ENCODE assay signal across 1 cellular context in the genomic region with DNA sequence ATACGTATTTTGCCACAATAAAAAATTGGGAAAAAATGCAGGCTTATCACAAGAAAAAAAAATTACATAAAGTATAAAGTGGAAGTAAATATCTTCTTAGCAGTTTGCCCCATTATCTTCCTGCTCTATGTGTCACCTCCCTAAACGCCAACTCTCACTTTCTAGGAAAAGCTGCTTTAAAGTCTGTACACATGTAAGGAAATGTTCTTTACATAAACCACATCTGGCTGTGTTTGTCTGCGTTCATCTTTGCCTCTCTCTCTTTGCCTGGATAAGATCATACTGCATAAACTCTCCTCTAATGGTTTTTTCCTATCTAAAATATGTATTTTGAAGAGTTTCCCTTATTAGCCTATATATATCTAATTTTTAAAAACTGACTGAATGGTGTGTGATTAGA.
TF ChIP-seq lines count a peak whose summit lies in the region.

No MANE protein-coding gene starts in this region.

TF ChIP-seq in K562, 482 proteins besides CTCF, POLR2A, EP300 and RAD21 (continued from another document):
- TF ChIP-seq AFF4 (CRISPR knock-in tag; IDR thresholded peaks at IDR 0.05) (no peak), ZNF77 (CRISPR knock-in tag; IDR thresholded peaks at IDR 0.05) (no peak), SMARCC2 (IDR thresholded peaks at IDR 0.05; ENCODE audit: low read depth) (0 out of 2 replicates have a peak, but pooled peaks have one; percentile 32), CREB5 (CRISPR knock-in tag; IDR thresholded peaks at IDR 0.05) (no peak), DPF2 (IDR thresholded peaks at IDR 0.05) (peak; percentile 48; the same call in 1 of the 2 replicates), SMARCE1 (IDR thresholded peaks at IDR 0.05) (peak; percentile 68), CBFA2T2 (conservative IDR thresholded peaks at IDR 0.05) (0 out of 2 replicates have a peak, but pooled peaks have one; percentile 3), SMARCA4 (IDR thresholded peaks at IDR 0.05) (peak; percentile 76), GABPA (tag; conservative IDR thresholded peaks at IDR 0.05; ENCODE audit: low read depth) (no peak), TCF3 (CRISPR knock-in tag; IDR thresholded peaks at IDR 0.05) (peak; percentile 59), FOXK2 (conservative IDR thresholded peaks at IDR 0.05 in 1 of 2, IDR thresholded peaks at IDR 0.05 in 1 of 2; ENCODE audit: low read depth in 2 of 2) (peak in 1 of 2 experiments; percentile 34; a peak in 1 of 4 replicates), CC2D1A (IDR thresholded peaks at IDR 0.05) (no peak), NCOA2 (IDR thresholded peaks at IDR 0.05; ENCODE audit: partially characterized antibody in 2 of 2) (no peak), CHAMP1 (IDR thresholded peaks at IDR 0.05) (0 out of 2 replicates have a peak, but pooled peaks have one; percentile 31), ZNF586 (CRISPR knock-in tag; conservative IDR thresholded peaks at IDR 0.05) (no peak), PURB (CRISPR knock-in tag; IDR thresholded peaks at IDR 0.05; ENCODE audit: low read depth) (no peak), FOSL1 (tag; conservative IDR thresholded peaks at IDR 0.05) (no peak), ZNF12 (CRISPR knock-in tag; IDR thresholded peaks at IDR 0.05) (no peak), ZNF395 (CRISPR knock-in tag; IDR thresholded peaks at IDR 0.05) (no peak), POU5F1 (IDR thresholded peaks at IDR 0.05; ENCODE audit: borderline replicate concordance, low read depth, low read length, partially characterized antibody) (no peak), CBFA2T3 (IDR thresholded peaks at IDR 0.05) (peak; percentile 60), ARID3B (CRISPR knock-in tag; IDR thresholded peaks at IDR 0.05; ENCODE audit: borderline replicate concordance) (no peak), RBM14 (IDR thresholded peaks at IDR 0.05; ENCODE audit: borderline replicate concordance, insufficient read depth, low read depth, low read length) (no peak), ZNF696 (CRISPR knock-in tag; conservative IDR thresholded peaks at IDR 0.05) (no peak), HNRNPK (IDR thresholded peaks at IDR 0.05; ENCODE audit: low read depth, low read length, poor library complexity, severe bottlenecking) (no peak), EGR1 (conservative IDR thresholded peaks at IDR 0.05) (0 out of 2 replicates have a peak, but pooled peaks have one; percentile 31), HDAC3 (IDR thresholded peaks at IDR 0.05; ENCODE audit: borderline replicate concordance, partially characterized antibody) (peak; percentile 27), STAT5A (IDR thresholded peaks at IDR 0.05; ENCODE audit: borderline replicate concordance, low read length) (peak; percentile 59; the same call in 1 of the 2 replicates), CHD1 (IDR thresholded peaks at IDR 0.05; ENCODE audit: low read length) (no peak), NR2C1 (IDR thresholded peaks at IDR 0.05) (no peak), NR2C1 (tag; IDR thresholded peaks at IDR 0.05) (no peak), NCOR1 (IDR thresholded peaks at IDR 0.05) (peak; percentile 48; the same call in 1 of the 2 replicates), ZNF668 (CRISPR knock-in tag; IDR thresholded peaks at IDR 0.05) (no peak), ARID1B (IDR thresholded peaks at IDR 0.05) (peak; percentile 76), ZNF699 (CRISPR knock-in tag; IDR thresholded peaks at IDR 0.05; ENCODE audit: insufficient replicate concordance) (no peak), DMBX1 (CRISPR knock-in tag; IDR thresholded peaks at IDR 0.05; ENCODE audit: borderline replicate concordance) (no peak), SRSF7 (optimal IDR thresholded peaks at IDR 0.05; ENCODE audit: low read depth, low read length) (no peak), ARHGAP35 (IDR thresholded peaks at IDR 0.05; ENCODE audit: partially characterized antibody) (no peak), ETV5 (CRISPR knock-in tag; IDR thresholded peaks at IDR 0.05; ENCODE audit: low read depth) (no peak), EP400 (IDR thresholded peaks at IDR 0.05) (peak; percentile 25; the same call in 1 of the 2 replicates), TEAD4 (IDR thresholded peaks at IDR 0.05; ENCODE audit: low read length) (peak; percentile 53; the same call in 1 of the 2 replicates), TEAD4 (CRISPR knock-in tag; IDR thresholded peaks at IDR 0.05; ENCODE audit: borderline replicate concordance) (no peak), NRF1 (conservative IDR thresholded peaks at IDR 0.05 in 1 of 2, IDR thresholded peaks at IDR 0.05 in 1 of 2) (no peak), MAFF (IDR thresholded peaks at IDR 0.05; ENCODE audit: low read length) (no peak)
- TF ChIP-seq, protein P1, sequence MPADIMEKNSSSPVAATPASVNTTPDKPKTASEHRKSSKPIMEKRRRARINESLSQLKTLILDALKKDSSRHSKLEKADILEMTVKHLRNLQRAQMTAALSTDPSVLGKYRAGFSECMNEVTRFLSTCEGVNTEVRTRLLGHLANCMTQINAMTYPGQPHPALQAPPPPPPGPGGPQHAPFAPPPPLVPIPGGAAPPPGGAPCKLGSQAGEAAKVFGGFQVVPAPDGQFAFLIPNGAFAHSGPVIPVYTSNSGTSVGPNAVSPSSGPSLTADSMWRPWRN (IDR thresholded peaks at IDR 0.05; ENCODE audit: low read depth): no peak
- TF ChIP-seq, protein P2, sequence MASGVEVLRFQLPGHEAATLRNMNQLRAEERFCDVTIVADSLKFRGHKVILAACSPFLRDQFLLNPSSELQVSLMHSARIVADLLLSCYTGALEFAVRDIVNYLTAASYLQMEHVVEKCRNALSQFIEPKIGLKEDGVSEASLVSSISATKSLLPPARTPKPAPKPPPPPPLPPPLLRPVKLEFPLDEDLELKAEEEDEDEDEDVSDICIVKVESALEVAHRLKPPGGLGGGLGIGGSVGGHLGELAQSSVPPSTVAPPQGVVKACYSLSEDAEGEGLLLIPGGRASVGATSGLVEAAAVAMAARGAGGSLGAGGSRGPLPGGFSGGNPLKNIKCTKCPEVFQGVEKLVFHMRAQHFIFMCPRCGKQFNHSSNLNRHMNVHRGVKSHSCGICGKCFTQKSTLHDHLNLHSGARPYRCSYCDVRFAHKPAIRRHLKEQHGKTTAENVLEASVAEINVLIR (CRISPR knock-in tag; IDR thresholded peaks at IDR 0.05): no peak
- TF ChIP-seq, protein P3, sequence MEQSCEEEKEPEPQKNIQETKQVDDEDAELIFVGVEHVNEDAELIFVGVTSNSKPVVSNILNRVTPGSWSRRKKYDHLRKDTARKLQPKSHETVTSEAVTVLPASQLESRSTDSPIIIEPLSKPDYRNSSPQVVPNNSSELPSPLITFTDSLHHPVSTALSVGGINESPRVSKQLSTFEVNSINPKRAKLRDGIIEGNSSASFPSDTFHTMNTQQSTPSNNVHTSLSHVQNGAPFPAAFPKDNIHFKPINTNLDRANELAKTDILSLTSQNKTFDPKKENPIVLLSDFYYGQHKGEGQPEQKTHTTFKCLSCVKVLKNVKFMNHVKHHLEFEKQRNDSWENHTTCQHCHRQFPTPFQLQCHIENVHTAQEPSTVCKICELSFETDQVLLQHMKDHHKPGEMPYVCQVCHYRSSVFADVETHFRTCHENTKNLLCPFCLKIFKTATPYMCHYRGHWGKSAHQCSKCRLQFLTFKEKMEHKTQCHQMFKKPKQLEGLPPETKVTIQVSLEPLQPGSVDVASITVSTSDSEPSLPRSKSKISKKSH (CRISPR knock-in tag; IDR thresholded peaks at IDR 0.05): no peak
- TF ChIP-seq, protein P4, sequence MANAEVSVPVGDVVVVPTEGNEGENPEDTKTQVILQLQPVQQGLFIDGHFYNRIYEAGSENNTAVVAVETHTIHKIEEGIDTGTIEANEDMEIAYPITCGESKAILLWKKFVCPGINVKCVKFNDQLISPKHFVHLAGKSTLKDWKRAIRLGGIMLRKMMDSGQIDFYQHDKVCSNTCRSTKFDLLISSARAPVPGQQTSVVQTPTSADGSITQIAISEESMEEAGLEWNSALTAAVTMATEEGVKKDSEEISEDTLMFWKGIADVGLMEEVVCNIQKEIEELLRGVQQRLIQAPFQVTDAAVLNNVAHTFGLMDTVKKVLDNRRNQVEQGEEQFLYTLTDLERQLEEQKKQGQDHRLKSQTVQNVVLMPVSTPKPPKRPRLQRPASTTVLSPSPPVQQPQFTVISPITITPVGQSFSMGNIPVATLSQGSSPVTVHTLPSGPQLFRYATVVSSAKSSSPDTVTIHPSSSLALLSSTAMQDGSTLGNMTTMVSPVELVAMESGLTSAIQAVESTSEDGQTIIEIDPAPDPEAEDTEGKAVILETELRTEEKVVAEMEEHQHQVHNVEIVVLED (CRISPR knock-in tag; IDR thresholded peaks at IDR 0.05): no peak
